Comparison of ENCODE assay signal across 1 cellular context in the genomic region with DNA sequence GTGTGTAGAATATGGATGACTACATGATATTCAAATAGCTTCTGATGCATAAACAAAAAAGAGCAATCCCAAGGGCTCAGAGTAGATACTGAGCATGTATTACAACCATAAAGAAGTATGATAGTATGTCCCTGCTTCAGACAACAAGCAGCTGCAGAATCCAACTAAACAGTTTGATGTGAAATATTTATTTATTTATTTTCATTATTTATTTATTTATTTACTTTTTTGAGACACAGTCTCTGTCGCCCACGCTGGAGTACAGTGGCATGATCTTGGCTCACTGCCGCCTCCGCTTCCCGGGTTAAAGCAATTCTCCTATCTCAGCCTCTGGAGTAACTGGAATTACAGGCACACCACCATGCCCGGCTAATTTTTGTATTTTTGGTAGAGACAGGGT.
TF ChIP-seq lines count a peak whose summit lies in the region.

No MANE protein-coding gene starts in this region.

TF ChIP-seq in HEK293, 187 proteins besides CTCF, POLR2A, EP300 and RAD21 (continued from another document):
- TF ChIP-seq, protein P1, sequence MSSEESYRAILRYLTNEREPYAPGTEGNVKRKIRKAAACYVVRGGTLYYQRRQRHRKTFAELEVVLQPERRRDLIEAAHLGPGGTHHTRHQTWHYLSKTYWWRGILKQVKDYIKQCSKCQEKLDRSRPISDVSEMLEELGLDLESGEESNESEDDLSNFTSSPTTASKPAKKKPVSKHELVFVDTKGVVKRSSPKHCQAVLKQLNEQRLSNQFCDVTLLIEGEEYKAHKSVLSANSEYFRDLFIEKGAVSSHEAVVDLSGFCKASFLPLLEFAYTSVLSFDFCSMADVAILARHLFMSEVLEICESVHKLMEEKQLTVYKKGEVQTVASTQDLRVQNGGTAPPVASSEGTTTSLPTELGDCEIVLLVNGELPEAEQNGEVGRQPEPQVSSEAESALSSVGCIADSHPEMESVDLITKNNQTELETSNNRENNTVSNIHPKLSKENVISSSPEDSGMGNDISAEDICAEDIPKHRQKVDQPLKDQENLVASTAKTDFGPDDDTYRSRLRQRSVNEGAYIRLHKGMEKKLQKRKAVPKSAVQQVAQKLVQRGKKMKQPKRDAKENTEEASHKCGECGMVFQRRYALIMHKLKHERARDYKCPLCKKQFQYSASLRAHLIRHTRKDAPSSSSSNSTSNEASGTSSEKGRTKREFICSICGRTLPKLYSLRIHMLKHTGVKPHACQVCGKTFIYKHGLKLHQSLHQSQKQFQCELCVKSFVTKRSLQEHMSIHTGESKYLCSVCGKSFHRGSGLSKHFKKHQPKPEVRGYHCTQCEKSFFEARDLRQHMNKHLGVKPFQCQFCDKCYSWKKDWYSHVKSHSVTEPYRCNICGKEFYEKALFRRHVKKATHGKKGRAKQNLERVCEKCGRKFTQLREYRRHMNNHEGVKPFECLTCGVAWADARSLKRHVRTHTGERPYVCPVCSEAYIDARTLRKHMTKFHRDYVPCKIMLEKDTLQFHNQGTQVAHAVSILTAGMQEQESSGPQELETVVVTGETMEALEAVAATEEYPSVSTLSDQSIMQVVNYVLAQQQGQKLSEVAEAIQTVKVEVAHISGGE (tag by site-specific recombination; conservative IDR thresholded peaks at IDR 0.05; ENCODE audit: low read depth) = 0 out of 2 replicates have a peak, but pooled peaks have one; percentile 35
- TF ChIP-seq ZBTB21 (tag by site-specific recombination; IDR thresholded peaks at IDR 0.05) = no peak
- TF ChIP-seq ZNF513 (tag by site-specific recombination; IDR thresholded peaks at IDR 0.05) = no peak
- peak; percentile 30; the same call in 1 of the 2 replicates for TF ChIP-seq ZNF623 (tag by site-specific recombination; IDR thresholded peaks at IDR 0.05)
- TF ChIP-seq BCL11A (tag by site-specific recombination; IDR thresholded peaks at IDR 0.05; ENCODE audit: low read depth) = no peak
- TF ChIP-seq, protein P2, sequence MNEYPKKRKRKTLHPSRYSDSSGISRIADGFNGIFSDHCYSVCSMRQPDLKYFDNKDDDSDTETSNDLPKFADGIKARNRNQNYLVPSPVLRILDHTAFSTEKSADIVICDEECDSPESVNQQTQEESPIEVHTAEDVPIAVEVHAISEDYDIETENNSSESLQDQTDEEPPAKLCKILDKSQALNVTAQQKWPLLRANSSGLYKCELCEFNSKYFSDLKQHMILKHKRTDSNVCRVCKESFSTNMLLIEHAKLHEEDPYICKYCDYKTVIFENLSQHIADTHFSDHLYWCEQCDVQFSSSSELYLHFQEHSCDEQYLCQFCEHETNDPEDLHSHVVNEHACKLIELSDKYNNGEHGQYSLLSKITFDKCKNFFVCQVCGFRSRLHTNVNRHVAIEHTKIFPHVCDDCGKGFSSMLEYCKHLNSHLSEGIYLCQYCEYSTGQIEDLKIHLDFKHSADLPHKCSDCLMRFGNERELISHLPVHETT (tag by site-specific recombination; IDR thresholded peaks at IDR 0.05) = no peak
- no peak for TF ChIP-seq KLF10 (tag by site-specific recombination; IDR thresholded peaks at IDR 0.05)
- TF ChIP-seq IKZF3 (tag by site-specific recombination; IDR thresholded peaks at IDR 0.05) = no peak
- no peak for TF ChIP-seq ZNF768 (tag by site-specific recombination; IDR thresholded peaks at IDR 0.05)
- TF ChIP-seq PRDM2 (tag by site-specific recombination; IDR thresholded peaks at IDR 0.05; ENCODE audit: borderline replicate concordance) = no peak
- TF ChIP-seq ZNF426 (tag by site-specific recombination; IDR thresholded peaks at IDR 0.05) = peak; percentile 49
- TF ChIP-seq, protein P3, sequence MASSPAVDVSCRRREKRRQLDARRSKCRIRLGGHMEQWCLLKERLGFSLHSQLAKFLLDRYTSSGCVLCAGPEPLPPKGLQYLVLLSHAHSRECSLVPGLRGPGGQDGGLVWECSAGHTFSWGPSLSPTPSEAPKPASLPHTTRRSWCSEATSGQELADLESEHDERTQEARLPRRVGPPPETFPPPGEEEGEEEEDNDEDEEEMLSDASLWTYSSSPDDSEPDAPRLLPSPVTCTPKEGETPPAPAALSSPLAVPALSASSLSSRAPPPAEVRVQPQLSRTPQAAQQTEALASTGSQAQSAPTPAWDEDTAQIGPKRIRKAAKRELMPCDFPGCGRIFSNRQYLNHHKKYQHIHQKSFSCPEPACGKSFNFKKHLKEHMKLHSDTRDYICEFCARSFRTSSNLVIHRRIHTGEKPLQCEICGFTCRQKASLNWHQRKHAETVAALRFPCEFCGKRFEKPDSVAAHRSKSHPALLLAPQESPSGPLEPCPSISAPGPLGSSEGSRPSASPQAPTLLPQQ (tag by site-specific recombination; IDR thresholded peaks at IDR 0.05) = no peak
- no peak for TF ChIP-seq HOXD13 (CRISPR knock-in tag; IDR thresholded peaks at IDR 0.05; ENCODE audit: borderline replicate concordance)
- TF ChIP-seq ZNF211 (tag by site-specific recombination; IDR thresholded peaks at IDR 0.05; ENCODE audit: low read depth) = no peak
- TF ChIP-seq ZNF140 (tag by site-specific recombination; IDR thresholded peaks at IDR 0.05) = peak; percentile 57; the same call in 1 of the 2 replicates
- TF ChIP-seq ZNF677 (tag by site-specific recombination; IDR thresholded peaks at IDR 0.05) = no peak
- peak; percentile 69; the same call in 1 of the 2 replicates for TF ChIP-seq ZNF394 (tag by site-specific recombination; IDR thresholded peaks at IDR 0.05; ENCODE audit: borderline replicate concordance)
- 0 out of 2 replicates have a peak, but pooled peaks have one; percentile 23 for TF ChIP-seq ZBTB8A (tag by site-specific recombination; IDR thresholded peaks at IDR 0.05)
- TF ChIP-seq ZBTB26 (tag by site-specific recombination; optimal IDR thresholded peaks at IDR 0.05) = no peak
- no peak for TF ChIP-seq ZNF76 (tag by site-specific recombination; IDR thresholded peaks at IDR 0.05; ENCODE audit: borderline replicate concordance, low read depth)
- peak; percentile 80; the same call in 1 of the 2 replicates for TF ChIP-seq ZNF202 (tag by site-specific recombination; IDR thresholded peaks at IDR 0.05; ENCODE audit: borderline replicate concordance)
- no peak for TF ChIP-seq ZNF501 (tag by site-specific recombination; IDR thresholded peaks at IDR 0.05)
- TF ChIP-seq, protein P4, sequence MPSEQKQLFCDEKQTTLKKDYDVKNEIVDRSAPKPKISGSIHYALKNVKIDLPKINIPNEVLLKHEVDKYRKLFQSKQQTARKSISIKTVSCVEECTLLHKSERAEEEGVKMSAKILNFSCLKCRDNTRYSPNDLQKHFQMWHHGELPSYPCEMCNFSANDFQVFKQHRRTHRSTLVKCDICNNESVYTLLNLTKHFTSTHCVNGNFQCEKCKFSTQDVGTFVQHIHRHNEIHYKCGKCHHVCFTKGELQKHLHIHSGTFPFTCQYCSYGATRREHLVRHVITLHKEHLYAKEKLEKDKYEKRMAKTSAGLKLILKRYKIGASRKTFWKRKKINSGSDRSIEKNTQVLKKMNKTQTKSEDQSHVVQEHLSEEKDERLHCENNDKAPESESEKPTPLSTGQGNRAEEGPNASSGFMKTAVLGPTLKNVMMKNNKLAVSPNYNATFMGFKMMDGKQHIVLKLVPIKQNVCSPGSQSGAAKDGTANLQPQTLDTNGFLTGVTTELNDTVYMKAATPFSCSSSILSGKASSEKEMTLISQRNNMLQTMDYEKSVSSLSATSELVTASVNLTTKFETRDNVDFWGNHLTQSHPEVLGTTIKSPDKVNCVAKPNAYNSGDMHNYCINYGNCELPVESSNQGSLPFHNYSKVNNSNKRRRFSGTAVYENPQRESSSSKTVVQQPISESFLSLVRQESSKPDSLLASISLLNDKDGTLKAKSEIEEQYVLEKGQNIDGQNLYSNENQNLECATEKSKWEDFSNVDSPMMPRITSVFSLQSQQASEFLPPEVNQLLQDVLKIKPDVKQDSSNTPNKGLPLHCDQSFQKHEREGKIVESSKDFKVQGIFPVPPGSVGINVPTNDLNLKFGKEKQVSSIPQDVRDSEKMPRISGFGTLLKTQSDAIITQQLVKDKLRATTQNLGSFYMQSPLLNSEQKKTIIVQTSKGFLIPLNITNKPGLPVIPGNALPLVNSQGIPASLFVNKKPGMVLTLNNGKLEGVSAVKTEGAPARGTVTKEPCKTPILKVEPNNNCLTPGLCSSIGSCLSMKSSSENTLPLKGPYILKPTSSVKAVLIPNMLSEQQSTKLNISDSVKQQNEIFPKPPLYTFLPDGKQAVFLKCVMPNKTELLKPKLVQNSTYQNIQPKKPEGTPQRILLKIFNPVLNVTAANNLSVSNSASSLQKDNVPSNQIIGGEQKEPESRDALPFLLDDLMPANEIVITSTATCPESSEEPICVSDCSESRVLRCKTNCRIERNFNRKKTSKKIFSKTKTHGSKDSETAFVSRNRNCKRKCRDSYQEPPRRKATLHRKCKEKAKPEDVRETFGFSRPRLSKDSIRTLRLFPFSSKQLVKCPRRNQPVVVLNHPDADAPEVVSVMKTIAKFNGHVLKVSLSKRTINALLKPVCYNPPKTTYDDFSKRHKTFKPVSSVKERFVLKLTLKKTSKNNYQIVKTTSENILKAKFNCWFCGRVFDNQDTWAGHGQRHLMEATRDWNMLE (tag by site-specific recombination; conservative IDR thresholded peaks at IDR 0.05; ENCODE audit: low read depth) = peak; percentile 64
- peak; percentile 67; the same call in 1 of the 2 replicates for TF ChIP-seq ZNF433 (tag by site-specific recombination; IDR thresholded peaks at IDR 0.05; ENCODE audit: low read depth)
- 0 out of 2 replicates have a peak, but pooled peaks have one; percentile 4 for TF ChIP-seq ZNF654 (tag by site-specific recombination; IDR thresholded peaks at IDR 0.05; ENCODE audit: low read depth)
